1 cellular context compared by ENCODE assay signal in the genomic region with DNA sequence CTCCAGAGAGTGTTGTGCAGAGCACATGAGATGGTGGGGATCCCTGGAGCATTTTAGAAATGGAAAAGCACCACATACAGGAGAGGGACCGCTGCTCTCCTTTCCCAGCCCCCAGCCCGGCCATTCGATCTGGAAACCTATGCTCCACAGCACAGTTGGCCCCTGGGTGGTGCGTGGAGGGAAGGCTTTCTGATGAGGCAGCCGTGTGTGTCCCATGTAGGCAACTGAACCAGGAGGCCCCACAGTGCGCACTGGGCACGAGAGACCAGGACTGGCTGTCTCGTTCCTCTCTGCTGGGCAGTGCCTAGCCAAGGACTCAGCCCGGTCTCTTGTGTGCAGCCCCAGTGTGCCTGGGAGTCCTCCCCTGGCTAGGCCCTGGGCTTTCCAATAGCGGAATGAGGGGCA.
TF ChIP-seq lines count a peak whose summit lies in the region.

No MANE protein-coding gene starts in this region.

TF ChIP-seq in SK-N-SH, 30 proteins besides CTCF, POLR2A, EP300 and RAD21 (continued from another document):
- TF ChIP-seq, protein P1, sequence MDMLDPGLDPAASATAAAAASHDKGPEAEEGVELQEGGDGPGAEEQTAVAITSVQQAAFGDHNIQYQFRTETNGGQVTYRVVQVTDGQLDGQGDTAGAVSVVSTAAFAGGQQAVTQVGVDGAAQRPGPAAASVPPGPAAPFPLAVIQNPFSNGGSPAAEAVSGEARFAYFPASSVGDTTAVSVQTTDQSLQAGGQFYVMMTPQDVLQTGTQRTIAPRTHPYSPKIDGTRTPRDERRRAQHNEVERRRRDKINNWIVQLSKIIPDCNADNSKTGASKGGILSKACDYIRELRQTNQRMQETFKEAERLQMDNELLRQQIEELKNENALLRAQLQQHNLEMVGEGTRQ (IDR thresholded peaks at IDR 0.05; ENCODE audit: borderline replicate concordance, low read depth, low read length): no peak
- TF ChIP-seq FOXJ3 (CRISPR knock-in tag; IDR thresholded peaks at IDR 0.05): no peak
- TF ChIP-seq RCOR1 (IDR thresholded peaks at IDR 0.05; ENCODE audit: low read length): no peak
- no peak for TF ChIP-seq SMC3 (IDR thresholded peaks at IDR 0.05; ENCODE audit: low read depth, low read length)
- no peak for TF ChIP-seq CHD2 (IDR thresholded peaks at IDR 0.05; ENCODE audit: low read length, partially characterized antibody)
- TF ChIP-seq FOXM1 (IDR thresholded peaks at IDR 0.05; ENCODE audit: low read depth): no peak
- TF ChIP-seq NRF1 (IDR thresholded peaks at IDR 0.05; ENCODE audit: low read depth, low read length): no peak
- no peak for TF ChIP-seq RXRA (IDR thresholded peaks at IDR 0.05; ENCODE audit: borderline replicate concordance, low read depth)
- TF ChIP-seq RFX5 (IDR thresholded peaks at IDR 0.05; ENCODE audit: low read length): no peak
- TF ChIP-seq, protein P2, sequence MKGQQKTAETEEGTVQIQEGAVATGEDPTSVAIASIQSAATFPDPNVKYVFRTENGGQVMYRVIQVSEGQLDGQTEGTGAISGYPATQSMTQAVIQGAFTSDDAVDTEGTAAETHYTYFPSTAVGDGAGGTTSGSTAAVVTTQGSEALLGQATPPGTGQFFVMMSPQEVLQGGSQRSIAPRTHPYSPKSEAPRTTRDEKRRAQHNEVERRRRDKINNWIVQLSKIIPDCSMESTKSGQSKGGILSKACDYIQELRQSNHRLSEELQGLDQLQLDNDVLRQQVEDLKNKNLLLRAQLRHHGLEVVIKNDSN (IDR thresholded peaks at IDR 0.05; ENCODE audit: borderline replicate concordance, low read depth): no peak
- TF ChIP-seq MXI1 (IDR thresholded peaks at IDR 0.05; ENCODE audit: low read depth, low read length): no peak
- TF ChIP-seq ELF1 (IDR thresholded peaks at IDR 0.05): no peak
TF ChIP-seq in SK-N-SH: peak in this region for 0.
